Comparison of ENCODE assay signal across 8 cellular contexts in the genomic region with DNA sequence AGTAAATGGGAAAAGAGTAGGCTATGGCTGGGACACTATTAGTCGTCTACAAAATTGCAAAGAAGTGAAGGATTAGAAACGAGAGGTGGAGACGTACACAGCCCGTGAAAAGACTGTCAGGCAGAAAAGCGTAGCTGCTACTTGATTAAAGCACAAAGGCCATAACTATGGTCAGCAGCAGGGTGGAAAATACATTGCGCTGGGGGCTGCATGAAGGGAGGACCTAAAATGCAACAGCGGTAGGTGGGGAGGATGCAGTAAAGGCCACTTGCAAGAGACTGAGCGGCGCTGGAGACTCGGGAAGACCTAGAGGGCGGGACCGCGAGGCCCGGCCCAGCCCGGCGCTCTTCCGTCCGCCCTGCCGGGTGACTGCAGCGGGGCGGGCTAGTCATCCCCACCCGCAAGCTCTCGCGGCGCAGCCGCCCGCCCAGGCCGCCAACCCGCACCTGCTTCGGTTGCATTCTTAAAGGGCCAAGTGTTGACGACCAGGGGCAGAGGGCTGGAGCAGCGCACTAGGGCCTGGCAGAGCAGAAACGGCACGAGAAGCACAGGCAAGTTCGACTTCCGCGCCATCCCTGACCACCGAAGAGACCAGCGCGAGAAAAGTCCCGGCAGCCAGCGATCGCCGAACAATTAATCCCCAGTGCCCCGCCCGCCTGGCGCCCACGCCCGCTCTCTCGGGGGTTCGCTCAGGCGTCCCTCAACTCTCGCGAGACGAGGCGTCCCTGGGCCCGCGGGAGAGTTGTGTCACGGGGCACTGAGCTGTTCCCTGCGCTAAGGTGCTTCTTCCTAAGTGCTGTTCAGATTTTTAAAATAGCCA. TPM values are rescaled to one million over a fixed set of nuclear protein-coding genes. Genes with fewer than 3 reads are reported as not detected.
A peak's percentile ranks its signal among the peaks of the same experiment; 100 is the strongest.
DNase-seq lines count a peak whose midpoint lies in the region; ATAC-seq and TF ChIP-seq lines count a peak whose summit lies in the region.

A gene (minus strand): TSS at position 635 of the 820 bp plus-strand sequence. CDS start 62 bp downstream, at position 573.

- DNase-seq in BE2C, result peak; percentile 97
- DNase-seq in GM19238 (ENCODE audit: insufficient read length, low spot score), result peak; percentile 86
- peak; percentile 96 for DNase-seq in NCI-H69 (lab: John Stamatoyannopoulos, UW)
- DNase-seq in activated CD4-positive, alpha-beta T cell treated with anti-CD3 and anti-CD28 coated beads, Interleukin-2, amount 50 U/mL, for 1 hour, result peak; percentile 96
- peak; percentile 91 for DNase-seq in dedifferentiated amniotic fluid mesenchymal stem cell (ENCODE audit: extremely low spot score)
- DNase-seq in left lobe of liver (ENCODE audit: low spot score), result peak; percentile 97
- peak; percentile 95 for DNase-seq in stimulated activated CD4-positive, alpha-beta T cell treated with anti-CD3 and anti-CD28 coated beads, Interleukin-2, amount 100 ng/mL, for 4 hours (ENCODE audit: low read depth)

- ATAC-seq in HG03442 (IDR thresholded peaks at IDR 0.05; ENCODE audit: unreplicated experiment), result peak; percentile 83
- peak; percentile 96 for ATAC-seq in left lobe of liver

- no peaks in the 10 kb centered on the region for H3K36me3 ChIP-seq in BE2C

- TF ChIP-seq CTCF in BE2C (IDR thresholded peaks at IDR 0.05; ENCODE audit: low read depth, low read length), result no peak

- H3K4me1 ChIP-seq in BE2C, result no peaks in the 10 kb centered on the region; the same call in 1 of the 2 replicates

- H3K27me3 ChIP-seq in BE2C, result no peaks in the 10 kb centered on the region

- H3K4me3 ChIP-seq in BE2C (ENCODE audit: low read depth, low read length), result peak within 1 kb of the TSS; percentile 84

- H3K9me3 ChIP-seq in BE2C, result no peaks in the 10 kb centered on the region; the same call in 1 of the 2 replicates

RNA-seq across cellular contexts. Expression of the gene that starts here (rescaled TPM):
- polyA plus RNA-seq in BE2C (2012; ENCODE audit: insufficient read depth, insufficient read length, low read depth), result 10.8 TPM
- 13.7 TPM for total RNA-seq in left lobe of liver

Comparison
In these comparisons a context has a peak if more than half of its experiments do, and no peak if none do; other contexts are left out.
1. Peak in every context shown above with its lines: DNase-seq, ATAC-seq and H3K4me3 ChIP-seq.